Comparison of ENCODE assay signal across 27 cellular contexts in the genomic region with DNA sequence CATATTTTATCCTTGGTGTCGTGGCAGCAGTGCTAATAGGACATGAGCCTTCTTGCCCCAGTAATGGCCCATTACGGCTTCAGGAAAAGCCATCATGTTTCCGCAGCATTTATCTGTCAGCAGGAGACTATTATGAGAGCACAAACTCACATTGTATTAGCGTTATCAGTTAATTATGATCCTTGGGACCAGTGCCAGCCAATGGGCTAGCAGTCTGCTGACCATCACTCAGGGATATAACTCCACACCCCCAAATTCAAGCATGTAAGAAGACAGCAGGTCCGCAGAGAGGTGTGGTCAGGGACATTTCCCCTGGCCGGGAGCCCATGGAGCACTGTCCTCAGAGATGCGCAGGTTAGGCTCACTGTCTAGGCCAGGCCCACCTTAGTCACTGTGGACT. TPM values are rescaled to one million over a fixed set of nuclear protein-coding genes. Genes with fewer than 3 reads are reported as not detected.
"Had no signal": no experiment of that assay in that cellular context is flagged by ENCODE, and none has a peak within 500 bp of the region (broad histone marks: within the 10 kb centered on the region; RNA-seq: fewer than 3 reads in every experiment).

No MANE protein-coding gene starts in this region.

- H3K9ac ChIP-seq: neural progenitor cell had no signal

- H3K9me3 ChIP-seq: left lung, ovary, prostate gland, stomach, tibial nerve, uterus had no signal

- H3K4me1 ChIP-seq: left lung, prostate gland, uterus had no signal

- H3K27ac ChIP-seq: left lung, neural progenitor cell, ovary, prostate gland, skin epidermis, stomach, tibial nerve, uterus had no signal

- DNase-seq: hippocampal formation; kidney; left colon; left lung; mesendoderm; naive B cell; natural killer cell; nephron progenitor cell; ovary; retina; right cardiac atrium; stimulated activated CD4-positive, alpha-beta T cell treated with anti-CD3 and anti-CD28 coated beads, Interleukin-12 subunit alpha, Interleukin-12 subunit beta, amount 100 ng/mL, for 4 hours; stimulated activated CD4-positive, alpha-beta T cell treated with anti-CD3 and anti-CD28 coated beads, Interleukin-15, amount 100 ng/mL, for 24 hours; stimulated activated CD4-positive, alpha-beta T cell treated with anti-CD3 and anti-CD28 coated beads, Interleukin-2, amount 100 ng/mL, for 24 hours; stimulated activated CD4-positive, alpha-beta T cell treated with anti-CD3 and anti-CD28 coated beads, Interleukin-4, amount 100 ng/mL, for 1 hour; stimulated activated naive B cell treated with anti-CD40 and anti-IgM and Interleukin-4, amounts not matched to agents 10 μg/mL and 1 μg/mL and 100 μg/mL, for 72 hours; stimulated activated naive CD8-positive, alpha-beta T cell treated with anti-CD3 and anti-CD28 coated beads, Interleukin-15, Interleukin-2, amounts not matched to agents 100 U/mL and 50 U/mL, for 24 hours; stomach; uterus had no signal

- H3K27me3 ChIP-seq: ovary, uterus had no signal

- ATAC-seq: left colon; left lung; natural killer cell; sciatic nerve; stimulated activated naive B cell treated with anti-CD40 and anti-IgM and Interleukin-4, amounts not matched to agents 10 μg/mL and 1 μg/mL and 100 μg/mL, for 72 hours; stimulated activated naive CD8-positive, alpha-beta T cell treated with anti-CD3 and anti-CD28 coated beads, Interleukin-15, Interleukin-2, amounts not matched to agents 100 U/mL and 50 U/mL, for 24 hours had no signal

- H3K36me3 ChIP-seq: left lung, neural progenitor cell, ovary, prostate gland, stomach, tibial nerve, uterus had no signal

- H3K4me3 ChIP-seq: left lung, lung, neural progenitor cell, ovary, prostate gland, skin epidermis, stomach, tibial nerve, uterus had no signal

- H2AFZ ChIP-seq: neural progenitor cell had no signal

- H3K4me2 ChIP-seq: neural progenitor cell had no signal

RNA-seq across cellular contexts. Expression of a gene that starts 4.9 kb away (rescaled TPM):
- total RNA-seq: omental fat pad, temporal lobe, uterus had no signal
- polyA plus RNA-seq: ovary had no signal
